In genomic region chr9:131837316-131837715, GRCh38 we compare ENCODE assay signal across 10 cellular contexts.
DNase-seq lines count a peak whose midpoint lies in the region; ATAC-seq, FAIRE-seq and TF ChIP-seq lines count a peak whose summit lies in the region.
"Had no signal": no experiment of that assay in that cellular context is flagged by ENCODE, and none has a peak within 500 bp of the region (broad histone marks: within the 10 kb centered on the region; RNA-seq: fewer than 3 reads in every experiment).

No MANE protein-coding gene starts in this region.

- BruUV-seq in Panc1 (replicated peaks; lab: Mats Ljungman, UMichigan) (no TSS peak), OCI-LY7 (replicated peaks; lab: Mats Ljungman, UMichigan) (no TSS peak)

- H3K27me3 ChIP-seq in Panc1 (ENCODE audit: control insufficient read depth, insufficient read depth, low read length) (no peaks in the 10 kb centered on the region), heart left ventricle (peaks cover 0 to 24% (median 0%) of the 10 kb centered on the region in 9 donors), ascending aorta (no peaks in the 10 kb centered on the region)

- no peak for FAIRE-seq in A549 (lab: Jason Lieb, UNC)

- peak; percentile 15; the same call in 1 of the 3 replicates for TF ChIP-seq CTCF in A549 (IDR thresholded peaks at IDR 0.05)
- TF ChIP-seq CTCF in Panc1 (IDR thresholded peaks at IDR 0.05): no peak; the same call in 1 of the 2 replicates
- peak in 11 of 12 donors; percentile 23 to 56 (median 40) for TF ChIP-seq CTCF in heart left ventricle (IDR thresholded peaks at IDR 0.05)
- peak in 1 of 3 experiments; percentile 20 for TF ChIP-seq CTCF in ascending aorta (IDR thresholded peaks at IDR 0.05)
- TF ChIP-seq CTCF in OCI-LY7 (conservative IDR thresholded peaks at IDR 0.05; ENCODE audit: low read length): no peak

- H4K20me1 ChIP-seq in OCI-LY7 (ENCODE audit: insufficient read depth, low read length): no peaks in the 10 kb centered on the region

- no peak overlapping the region for H2AFZ ChIP-seq in OCI-LY7 (ENCODE audit: low read length)

- no peak for TF ChIP-seq EP300 in A549 (IDR thresholded peaks at IDR 0.05)

- no peak overlapping the region for H3K4me2 ChIP-seq in A549
- H3K4me2 ChIP-seq in OCI-LY7 (ENCODE audit: low read length): no peak overlapping the region

- ATAC-seq in A549 (peak; percentile 52 to 84), Panc1 (peak; percentile 75), heart left ventricle (peak; percentile 24 to 70 (median 60)), GM18517 (IDR thresholded peaks at IDR 0.05; ENCODE audit: unreplicated experiment) (no peak)

- TF ChIP-seq RAD21 in A549 (conservative IDR thresholded peaks at IDR 0.05 in 1 of 2, IDR thresholded peaks at IDR 0.05 in 1 of 2): peak; percentile 41 to 56; a peak in 4 of 5 replicates

- H3K4me3 ChIP-seq in A549: no peak overlapping the region
- no peak overlapping the region for H3K4me3 ChIP-seq in Panc1 (ENCODE audit: low read depth in 2 of 2, low read length in 2 of 2)
- H3K4me3 ChIP-seq in heart left ventricle: no peak overlapping the region
- H3K4me3 ChIP-seq in ascending aorta: no peak overlapping the region
- no peak overlapping the region for H3K4me3 ChIP-seq in OCI-LY7 (ENCODE audit: low read depth, low read length, poor library complexity, severe bottlenecking)

- 36% methylated on average over 10 of the region's 10 CpGs for WGBS in A549 (ENCODE audit: missing lambda C conversion rate)
- 44 to 60% (median 53%) methylated on average over 7 to 10 of the region's 10 CpGs for WGBS in heart left ventricle, 4 donors

- H3K27ac ChIP-seq in A549 (no peak overlapping the region), Panc1 (ENCODE audit: low read length) (no peak overlapping the region), heart left ventricle (no peak overlapping the region), ascending aorta (no peak overlapping the region), OCI-LY7 (ENCODE audit: low read depth, low read length, poor library complexity, severe bottlenecking) (no peak overlapping the region)

- peaks cover 5% of the 10 kb centered on the region; the same call in 1 of the 3 replicates for H3K9me3 ChIP-seq in A549
- no peaks in the 10 kb centered on the region for H3K9me3 ChIP-seq in Panc1 (ENCODE audit: control insufficient read depth, insufficient read depth, low read depth, low read length)
- peaks cover 0 to 15% (median 9%) of the 10 kb centered on the region in 12 donors for H3K9me3 ChIP-seq in heart left ventricle
- H3K9me3 ChIP-seq in ascending aorta: peaks cover 0 to 17% of the 10 kb centered on the region in 2 donors
- H3K9me3 ChIP-seq in OCI-LY7 (ENCODE audit: low read length): no peaks in the 10 kb centered on the region

- H3K79me2 ChIP-seq in OCI-LY7 (ENCODE audit: insufficient read depth, low read depth, low read length): no peaks in the 10 kb centered on the region

- H3K36me3 ChIP-seq in Panc1 (ENCODE audit: control insufficient read depth, insufficient read depth, low read length) (no peaks in the 10 kb centered on the region), heart left ventricle (no peaks in the 10 kb centered on the region), ascending aorta (no peaks in the 10 kb centered on the region), OCI-LY7 (ENCODE audit: insufficient read depth, low read length) (no peaks in the 10 kb centered on the region)

- POLR2A ChIA-PET in A549 (lab: Yijun Ruan, JAX) (no interaction called here), Panc1 (lab: Charles Lee) (no interaction called here), OCI-LY7 (lab: Charles Lee) (no interaction called here)

- intact Hi-C loops in Panc1 (cut with micrococcal nuclease; ENCODE audit: unreplicated experiment) (no loop called here), heart left ventricle (cut with DNase I) (loop anchor here in 3 of 10 donors (2.0 to 10.0 kb wide), 4 partner anchors 127 to 400 kb away; no protein-coding TSS in a partner anchor), ascending aorta (cut with DNase I) (no loop called here), OCI-LY7 (cut with micrococcal nuclease; ENCODE audit: unreplicated experiment) (no loop called here)

- CTCF ChIA-PET in A549 (lab: Yijun Ruan, JAX): interaction anchor here (0.6 to 1.7 kb wide), 5 partner anchors 9 to 567 kb away, joined by 3 to 4 read pairs (median 4); no protein-coding TSS in a partner anchor
- CTCF ChIA-PET in Panc1 (lab: Charles Lee): no interaction called here
- CTCF ChIA-PET in OCI-LY7 (lab: Charles Lee; ENCODE audit: unreplicated experiment): no interaction called here

- in situ Hi-C loops in G401 (cut with HindIII; ENCODE audit: low sequenced_read_pairs): no loop called here
- in situ Hi-C loops in Panc1 (cut with HindIII; ENCODE audit: low pct_unique_long_range_greater_than_20kb, low sequenced_read_pairs): no loop called here

- no peaks in the 10 kb centered on the region for H3K9me2 ChIP-seq in OCI-LY7 (ENCODE audit: insufficient read depth, low read length)

- H3K4me1 ChIP-seq in A549 (no peaks in the 10 kb centered on the region), Panc1 (ENCODE audit: control insufficient read depth, insufficient read depth, low read length) (no peaks in the 10 kb centered on the region), heart left ventricle (no peaks in the 10 kb centered on the region), ascending aorta (no peaks in the 10 kb centered on the region), OCI-LY7 (ENCODE audit: insufficient read depth, low read length, poor library complexity, severe bottlenecking) (no peaks in the 10 kb centered on the region)

- peak; percentile 36 to 39 for DNase-seq in A549 (ENCODE audit: low read depth in 1 of 2, low spot score in 1 of 2)
- DNase-seq in G401 (ENCODE audit: low spot score): peak; percentile 32
- DNase-seq in Panc1 (ENCODE audit: low read depth, low spot score): no peak
- peak; percentile 32 to 68 (median 49) for DNase-seq in heart left ventricle
- no peak for DNase-seq in ascending aorta (ENCODE audit: low spot score in 2 of 2)
- no peak for DNase-seq in OCI-M2 (lab: John Stamatoyannopoulos, UW; ENCODE audit: unreplicated experiment)
- DNase-seq in OCI-LY7 (ENCODE audit: low spot score): no peak
- DNase-seq: cortex of kidney; NK-92 treated with Interleukin-12 subunit alpha and Interleukin-12 subunit beta, amount 100 ng/mL, for 24 hours had no signal

- no peak for TF ChIP-seq POLR2A in A549 (IDR thresholded peaks at IDR 0.05; ENCODE audit: low read length)
- no peak for TF ChIP-seq POLR2A in heart left ventricle (IDR thresholded peaks at IDR 0.05)

TF ChIP-seq in A549, 52 proteins besides CTCF, POLR2A, EP300 and RAD21:
- TF ChIP-seq ELK1 (IDR thresholded peaks at IDR 0.05; ENCODE audit: low read depth, low read length): no peak
- peak; percentile 40; the same call in 1 of the 3 replicates for TF ChIP-seq SMC3 (IDR thresholded peaks at IDR 0.05)
- TF ChIP-seq MAX (IDR thresholded peaks at IDR 0.05): 0 out of 2 replicates have a peak, but pooled peaks have one; percentile 22

Comparison
In these comparisons a context has a peak if more than half of its experiments do, and no peak if none do; other contexts are left out.
1. DNase-seq: peak in A549 (2 of 2), G401 (single experiment) and heart left ventricle (5 of 5); none in Panc1 (single experiment), ascending aorta (0 of 2), OCI-M2 (single experiment) and OCI-LY7 (single experiment).
2. CTCF ChIP-seq: peak in A549 (single experiment) and heart left ventricle (11 of 12); none in Panc1 (single experiment) and OCI-LY7 (single experiment).